In genomic region chr2:202267495-202267894, GRCh38 we compare ENCODE assay signal across 10 cellular contexts. TPM values are rescaled to one million over a fixed set of nuclear protein-coding genes. Genes with fewer than 3 reads are reported as not detected.
DNase-seq lines count a peak whose midpoint lies in the region; ATAC-seq, FAIRE-seq and TF ChIP-seq lines count a peak whose summit lies in the region.
"Had no signal": no experiment of that assay in that cellular context is flagged by ENCODE, and none has a peak within 500 bp of the region (broad histone marks: within the 10 kb centered on the region; RNA-seq: fewer than 3 reads in every experiment).

No MANE protein-coding gene starts in this region.

- no peak for FAIRE-seq in kidney (lab: Jason Lieb, UNC)

- H3K27ac ChIP-seq in heart left ventricle (peak overlapping the region in 1 of 12 donors; percentile 99), VCaP (peak overlapping the region; percentile 93; the same call in 1 of the 2 replicates), kidney (ENCODE audit: low read depth in 2 of 2, low read length in 2 of 2) (no peak overlapping the region), upper lobe of right lung (no peak overlapping the region)

- DNase-seq in heart left ventricle, result no peak
- DNase-seq in Right ventricle myocardium superior, result no peak
- no peak for DNase-seq in kidney
- DNase-seq in upper lobe of right lung, result no peak
- no peak for DNase-seq in SKM-1 (lab: John Stamatoyannopoulos, UW; ENCODE audit: unreplicated experiment)
- DNase-seq in lower leg skin (ENCODE audit: low spot score in 2 of 2), result no peak
- DNase-seq in activated CD8-positive, alpha-beta memory T cell treated with anti-CD3 and anti-CD28 coated beads, Interleukin-2, amount 50 U/mL, for 48 hours, result no peak
- DNase-seq: activated gamma-delta T cell, GF-D8 had no signal

- H3K4me1 ChIP-seq in heart left ventricle (peaks cover 0 to 49% (median 17%) of the 10 kb centered on the region in 12 donors), kidney (ENCODE audit: control insufficient read depth in 1 of 2, insufficient read depth in 1 of 2, low read depth in 1 of 2, low read length in 2 of 2) (peaks cover 2 to 11% of the 10 kb centered on the region in 2 donors), upper lobe of right lung (peaks cover 14% of the 10 kb centered on the region)

- ATAC-seq in heart left ventricle (no peak), Right ventricle myocardium superior (ENCODE audit: poor library complexity) (no peak), upper lobe of right lung (no peak)

- no peak for TF ChIP-seq CTCF in heart left ventricle (IDR thresholded peaks at IDR 0.05)
- TF ChIP-seq CTCF in VCaP (conservative IDR thresholded peaks at IDR 0.05), result no peak
- TF ChIP-seq CTCF in kidney (IDR thresholded peaks at IDR 0.05; ENCODE audit: borderline replicate concordance, extremely low read depth, insufficient read depth), result no peak
- TF ChIP-seq CTCF in upper lobe of right lung (IDR thresholded peaks at IDR 0.05), result no peak
- no peak for TF ChIP-seq CTCF in lower leg skin (IDR thresholded peaks at IDR 0.05)

- H3K4me3 ChIP-seq in heart left ventricle (peak overlapping the region in 11 of 12 donors; percentile 69 to 98 (median 81)), kidney (ENCODE audit: low read length in 2 of 2) (peak overlapping the region; percentile 77 to 100), upper lobe of right lung (peak overlapping the region; percentile 79), lower leg skin (ENCODE audit: low read depth, poor library complexity, severe bottlenecking) (no peak overlapping the region)

- TF ChIP-seq POLR2A in heart left ventricle (IDR thresholded peaks at IDR 0.05), result no peak
- TF ChIP-seq POLR2A in lower leg skin (IDR thresholded peaks at IDR 0.05), result no peak

- intact Hi-C loops in heart left ventricle (cut with DNase I), result loop anchor here in 1 of 10 donors (5.0 kb wide), 1 partner anchor 110 kb away; the partner anchor contains the start of gene BMPR2
- intact Hi-C loops in Right ventricle myocardium superior (cut with DNase I), result no loop called here
- intact Hi-C loops in kidney (cut with DNase I), result no loop called here
- intact Hi-C loops in upper lobe of right lung (cut with DNase I), result no loop called here
- intact Hi-C loops in lower leg skin (cut with DNase I; ENCODE audit: low total_unique reads), result loop anchor here (5.0 kb wide), 1 partner anchor 185 kb away; no protein-coding TSS in a partner anchor

- H3K9ac ChIP-seq in kidney (ENCODE audit: low read length in 2 of 2), result peak overlapping the region; percentile 1 to 76

- 27 to 33% (median 30%) methylated on average over 9 of the region's 9 CpGs for WGBS in heart left ventricle, 4 donors
- 17 to 21% methylated on average over 9 of the region's 9 CpGs for WGBS in lower leg skin, 2 donors

- H3K9me3 ChIP-seq in heart left ventricle (peaks cover 0 to 4% (median 0%) of the 10 kb centered on the region in 12 donors), kidney (ENCODE audit: control insufficient read depth in 1 of 2, low read length in 2 of 2) (no peaks in the 10 kb centered on the region), upper lobe of right lung (no peaks in the 10 kb centered on the region)

- H3K27me3 ChIP-seq in heart left ventricle, result no peaks in the 10 kb centered on the region
- no peaks in the 10 kb centered on the region for H3K27me3 ChIP-seq in upper lobe of right lung

- H3K36me3 ChIP-seq in heart left ventricle (no peaks in the 10 kb centered on the region), kidney (ENCODE audit: control insufficient read depth in 1 of 2, insufficient read depth in 2 of 2, low read length in 2 of 2) (no peaks in the 10 kb centered on the region), upper lobe of right lung (no peaks in the 10 kb centered on the region)

RNA-seq across cellular contexts. Expression of gene NOP58, which starts 1.9 kb away (rescaled TPM):
- total RNA-seq in heart left ventricle, result 10 to 100 TPM; 12.9 to 26.6 (median 21.3) TPM
- 10 to 100 TPM; 24.3 to 32.6 TPM for polyA plus RNA-seq in heart left ventricle
- 23.0 TPM for total RNA-seq in Right ventricle myocardium superior
- 57.1 TPM for total RNA-seq in kidney
- 38.6 TPM for polyA plus RNA-seq in kidney (ENCODE audit: insufficient read depth, low read depth, low replicate concordance)
- total RNA-seq in upper lobe of right lung, result 44.4 TPM
- 10 to 100 TPM; 39.5 to 80.5 (median 50.8) TPM for total RNA-seq in lower leg skin

RNA-seq across cellular contexts. Expression of gene SUMO1, which starts 29.1 kb away (rescaled TPM):
- 10 to 100 TPM; 43.5 to 75.2 (median 65.3) TPM for total RNA-seq in heart left ventricle
- polyA plus RNA-seq in heart left ventricle, result 10 to 100 TPM; 63.8 to 87.9 TPM
- 64.6 TPM for total RNA-seq in Right ventricle myocardium superior
- total RNA-seq in kidney, result 81.7 TPM
- 170 TPM for polyA plus RNA-seq in kidney (ENCODE audit: insufficient read depth, low read depth, low replicate concordance)
- 75.6 TPM for total RNA-seq in upper lobe of right lung
- total RNA-seq in lower leg skin, result 10 to 100 TPM; 29.6 to 46.3 (median 35.1) TPM
